In genomic region chr17:81423698-81424071, GRCh38 we compare ENCODE assay signal across 1 cellular context.
TF ChIP-seq lines count a peak whose summit lies in the region.

No MANE protein-coding gene starts in this region.

TF ChIP-seq in HepG2, 621 proteins besides CTCF, POLR2A, EP300 and RAD21 (continued from another document):
- no peak for TF ChIP-seq ZNF816 (CRISPR knock-in tag; IDR thresholded peaks at IDR 0.05; ENCODE audit: borderline replicate concordance)
- no peak for TF ChIP-seq ZSCAN9 (CRISPR knock-in tag; IDR thresholded peaks at IDR 0.05; ENCODE audit: borderline replicate concordance)
- no peak for TF ChIP-seq JUND (CRISPR knock-in tag; IDR thresholded peaks at IDR 0.05)
- TF ChIP-seq ATF5 (CRISPR knock-in tag; IDR thresholded peaks at IDR 0.05; ENCODE audit: low read depth), result no peak
